Comparison of ENCODE assay signal across 2 cellular contexts in the genomic region with DNA sequence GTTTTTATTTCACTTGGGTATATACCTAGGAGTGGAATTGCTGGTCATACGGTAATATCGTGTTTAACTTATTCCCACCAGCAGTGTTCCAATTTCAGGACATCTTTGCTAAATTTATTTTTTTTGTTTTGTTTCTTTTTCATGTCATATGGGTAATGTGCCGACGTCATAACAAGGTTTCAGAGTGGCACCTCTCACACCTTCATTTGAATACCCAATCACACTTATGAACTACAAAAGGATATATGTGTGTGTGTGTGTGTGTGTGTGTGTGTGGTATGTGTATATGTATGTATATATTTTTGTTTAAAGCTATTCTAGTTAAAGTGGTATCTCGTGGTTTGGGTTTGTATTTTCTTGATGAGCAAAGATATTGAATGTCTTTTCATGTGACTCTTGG.
TF ChIP-seq lines count a peak whose summit lies in the region.

No MANE protein-coding gene starts in this region.

TF ChIP-seq in GM23338, 12 proteins besides CTCF, POLR2A, EP300 and RAD21 (continues in another document):
- TF ChIP-seq, protein P1, sequence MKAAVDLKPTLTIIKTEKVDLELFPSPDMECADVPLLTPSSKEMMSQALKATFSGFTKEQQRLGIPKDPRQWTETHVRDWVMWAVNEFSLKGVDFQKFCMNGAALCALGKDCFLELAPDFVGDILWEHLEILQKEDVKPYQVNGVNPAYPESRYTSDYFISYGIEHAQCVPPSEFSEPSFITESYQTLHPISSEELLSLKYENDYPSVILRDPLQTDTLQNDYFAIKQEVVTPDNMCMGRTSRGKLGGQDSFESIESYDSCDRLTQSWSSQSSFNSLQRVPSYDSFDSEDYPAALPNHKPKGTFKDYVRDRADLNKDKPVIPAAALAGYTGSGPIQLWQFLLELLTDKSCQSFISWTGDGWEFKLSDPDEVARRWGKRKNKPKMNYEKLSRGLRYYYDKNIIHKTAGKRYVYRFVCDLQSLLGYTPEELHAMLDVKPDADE (IDR thresholded peaks at IDR 0.05): no peak
- TF ChIP-seq ZNF331 (CRISPR knock-in tag; IDR thresholded peaks at IDR 0.05; ENCODE audit: low read depth): no peak
- no peak for TF ChIP-seq CREB1 (CRISPR knock-in tag; IDR thresholded peaks at IDR 0.05; ENCODE audit: low read depth)
- TF ChIP-seq JUNB (IDR thresholded peaks at IDR 0.05; ENCODE audit: unreplicated experiment): no peak
- no peak for TF ChIP-seq STAT1 (IDR thresholded peaks at IDR 0.05; ENCODE audit: unreplicated experiment)
- no peak for TF ChIP-seq EZH2phosphoT487 (IDR thresholded peaks at IDR 0.05; ENCODE audit: unreplicated experiment)
- TF ChIP-seq, protein P2, sequence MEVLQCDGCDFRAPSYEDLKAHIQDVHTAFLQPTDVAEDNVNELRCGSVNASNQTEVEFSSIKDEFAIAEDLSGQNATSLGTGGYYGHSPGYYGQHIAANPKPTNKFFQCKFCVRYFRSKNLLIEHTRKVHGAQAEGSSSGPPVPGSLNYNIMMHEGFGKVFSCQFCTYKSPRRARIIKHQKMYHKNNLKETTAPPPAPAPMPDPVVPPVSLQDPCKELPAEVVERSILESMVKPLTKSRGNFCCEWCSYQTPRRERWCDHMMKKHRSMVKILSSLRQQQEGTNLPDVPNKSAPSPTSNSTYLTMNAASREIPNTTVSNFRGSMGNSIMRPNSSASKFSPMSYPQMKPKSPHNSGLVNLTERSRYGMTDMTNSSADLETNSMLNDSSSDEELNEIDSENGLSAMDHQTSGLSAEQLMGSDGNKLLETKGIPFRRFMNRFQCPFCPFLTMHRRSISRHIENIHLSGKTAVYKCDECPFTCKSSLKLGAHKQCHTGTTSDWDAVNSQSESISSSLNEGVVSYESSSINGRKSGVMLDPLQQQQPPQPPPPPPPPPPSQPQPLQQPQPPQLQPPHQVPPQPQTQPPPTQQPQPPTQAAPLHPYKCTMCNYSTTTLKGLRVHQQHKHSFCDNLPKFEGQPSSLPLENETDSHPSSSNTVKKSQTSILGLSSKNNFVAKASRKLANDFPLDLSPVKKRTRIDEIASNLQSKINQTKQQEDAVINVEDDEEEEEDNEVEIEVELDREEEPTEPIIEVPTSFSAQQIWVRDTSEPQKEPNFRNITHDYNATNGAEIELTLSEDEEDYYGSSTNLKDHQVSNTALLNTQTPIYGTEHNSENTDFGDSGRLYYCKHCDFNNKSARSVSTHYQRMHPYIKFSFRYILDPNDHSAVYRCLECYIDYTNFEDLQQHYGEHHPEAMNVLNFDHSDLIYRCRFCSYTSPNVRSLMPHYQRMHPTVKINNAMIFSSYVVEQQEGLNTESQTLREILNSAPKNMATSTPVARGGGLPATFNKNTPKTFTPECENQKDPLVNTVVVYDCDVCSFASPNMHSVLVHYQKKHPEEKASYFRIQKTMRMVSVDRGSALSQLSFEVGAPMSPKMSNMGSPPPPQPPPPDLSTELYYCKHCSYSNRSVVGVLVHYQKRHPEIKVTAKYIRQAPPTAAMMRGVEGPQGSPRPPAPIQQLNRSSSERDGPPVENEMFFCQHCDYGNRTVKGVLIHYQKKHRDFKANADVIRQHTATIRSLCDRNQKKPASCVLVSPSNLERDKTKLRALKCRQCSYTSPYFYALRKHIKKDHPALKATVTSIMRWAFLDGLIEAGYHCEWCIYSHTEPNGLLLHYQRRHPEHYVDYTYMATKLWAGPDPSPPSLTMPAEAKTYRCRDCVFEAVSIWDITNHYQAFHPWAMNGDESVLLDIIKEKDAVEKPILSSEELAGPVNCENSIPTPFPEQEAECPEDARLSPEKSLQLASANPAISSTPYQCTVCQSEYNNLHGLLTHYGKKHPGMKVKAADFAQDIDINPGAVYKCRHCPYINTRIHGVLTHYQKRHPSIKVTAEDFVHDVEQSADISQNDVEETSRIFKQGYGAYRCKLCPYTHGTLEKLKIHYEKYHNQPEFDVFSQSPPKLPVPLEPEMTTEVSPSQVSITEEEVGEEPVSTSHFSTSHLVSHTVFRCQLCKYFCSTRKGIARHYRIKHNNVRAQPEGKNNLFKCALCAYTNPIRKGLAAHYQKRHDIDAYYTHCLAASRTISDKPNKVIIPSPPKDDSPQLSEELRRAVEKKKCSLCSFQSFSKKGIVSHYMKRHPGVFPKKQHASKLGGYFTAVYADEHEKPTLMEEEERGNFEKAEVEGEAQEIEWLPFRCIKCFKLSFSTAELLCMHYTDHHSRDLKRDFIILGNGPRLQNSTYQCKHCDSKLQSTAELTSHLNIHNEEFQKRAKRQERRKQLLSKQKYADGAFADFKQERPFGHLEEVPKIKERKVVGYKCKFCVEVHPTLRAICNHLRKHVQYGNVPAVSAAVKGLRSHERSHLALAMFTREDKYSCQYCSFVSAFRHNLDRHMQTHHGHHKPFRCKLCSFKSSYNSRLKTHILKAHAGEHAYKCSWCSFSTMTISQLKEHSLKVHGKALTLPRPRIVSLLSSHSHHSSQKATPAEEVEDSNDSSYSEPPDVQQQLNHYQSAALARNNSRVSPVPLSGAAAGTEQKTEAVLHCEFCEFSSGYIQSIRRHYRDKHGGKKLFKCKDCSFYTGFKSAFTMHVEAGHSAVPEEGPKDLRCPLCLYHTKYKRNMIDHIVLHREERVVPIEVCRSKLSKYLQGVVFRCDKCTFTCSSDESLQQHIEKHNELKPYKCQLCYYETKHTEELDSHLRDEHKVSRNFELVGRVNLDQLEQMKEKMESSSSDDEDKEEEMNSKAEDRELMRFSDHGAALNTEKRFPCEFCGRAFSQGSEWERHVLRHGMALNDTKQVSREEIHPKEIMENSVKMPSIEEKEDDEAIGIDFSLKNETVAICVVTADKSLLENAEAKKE (CRISPR knock-in tag; IDR thresholded peaks at IDR 0.05): no peak
- no peak for TF ChIP-seq EZH2 (IDR thresholded peaks at IDR 0.05; ENCODE audit: low read depth, unreplicated experiment)
- TF ChIP-seq ZNF114 (CRISPR knock-in tag; IDR thresholded peaks at IDR 0.05): no peak
- TF ChIP-seq, protein P3, sequence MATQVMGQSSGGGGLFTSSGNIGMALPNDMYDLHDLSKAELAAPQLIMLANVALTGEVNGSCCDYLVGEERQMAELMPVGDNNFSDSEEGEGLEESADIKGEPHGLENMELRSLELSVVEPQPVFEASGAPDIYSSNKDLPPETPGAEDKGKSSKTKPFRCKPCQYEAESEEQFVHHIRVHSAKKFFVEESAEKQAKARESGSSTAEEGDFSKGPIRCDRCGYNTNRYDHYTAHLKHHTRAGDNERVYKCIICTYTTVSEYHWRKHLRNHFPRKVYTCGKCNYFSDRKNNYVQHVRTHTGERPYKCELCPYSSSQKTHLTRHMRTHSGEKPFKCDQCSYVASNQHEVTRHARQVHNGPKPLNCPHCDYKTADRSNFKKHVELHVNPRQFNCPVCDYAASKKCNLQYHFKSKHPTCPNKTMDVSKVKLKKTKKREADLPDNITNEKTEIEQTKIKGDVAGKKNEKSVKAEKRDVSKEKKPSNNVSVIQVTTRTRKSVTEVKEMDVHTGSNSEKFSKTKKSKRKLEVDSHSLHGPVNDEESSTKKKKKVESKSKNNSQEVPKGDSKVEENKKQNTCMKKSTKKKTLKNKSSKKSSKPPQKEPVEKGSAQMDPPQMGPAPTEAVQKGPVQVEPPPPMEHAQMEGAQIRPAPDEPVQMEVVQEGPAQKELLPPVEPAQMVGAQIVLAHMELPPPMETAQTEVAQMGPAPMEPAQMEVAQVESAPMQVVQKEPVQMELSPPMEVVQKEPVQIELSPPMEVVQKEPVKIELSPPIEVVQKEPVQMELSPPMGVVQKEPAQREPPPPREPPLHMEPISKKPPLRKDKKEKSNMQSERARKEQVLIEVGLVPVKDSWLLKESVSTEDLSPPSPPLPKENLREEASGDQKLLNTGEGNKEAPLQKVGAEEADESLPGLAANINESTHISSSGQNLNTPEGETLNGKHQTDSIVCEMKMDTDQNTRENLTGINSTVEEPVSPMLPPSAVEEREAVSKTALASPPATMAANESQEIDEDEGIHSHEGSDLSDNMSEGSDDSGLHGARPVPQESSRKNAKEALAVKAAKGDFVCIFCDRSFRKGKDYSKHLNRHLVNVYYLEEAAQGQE (IDR thresholded peaks at IDR 0.05; ENCODE audit: unreplicated experiment): no peak

TF ChIP-seq in GM12878, 131 proteins besides CTCF, POLR2A, EP300 and RAD21 (continues in another document):
- peak; percentile 79 for TF ChIP-seq ATF7 (IDR thresholded peaks at IDR 0.05; ENCODE audit: low read depth)
- TF ChIP-seq POLR2AphosphoS2 (IDR thresholded peaks at IDR 0.05; ENCODE audit: low read depth, low read length): no peak
- no peak for TF ChIP-seq KAT2A (conservative IDR thresholded peaks at IDR 0.05; ENCODE audit: control insufficient read depth, low read depth, low read length)
- TF ChIP-seq YBX1 (IDR thresholded peaks at IDR 0.05): no peak
- no peak for TF ChIP-seq ZNF207 (IDR thresholded peaks at IDR 0.05; ENCODE audit: borderline replicate concordance)
- TF ChIP-seq HDGF (IDR thresholded peaks at IDR 0.05): no peak
- TF ChIP-seq, protein P4, sequence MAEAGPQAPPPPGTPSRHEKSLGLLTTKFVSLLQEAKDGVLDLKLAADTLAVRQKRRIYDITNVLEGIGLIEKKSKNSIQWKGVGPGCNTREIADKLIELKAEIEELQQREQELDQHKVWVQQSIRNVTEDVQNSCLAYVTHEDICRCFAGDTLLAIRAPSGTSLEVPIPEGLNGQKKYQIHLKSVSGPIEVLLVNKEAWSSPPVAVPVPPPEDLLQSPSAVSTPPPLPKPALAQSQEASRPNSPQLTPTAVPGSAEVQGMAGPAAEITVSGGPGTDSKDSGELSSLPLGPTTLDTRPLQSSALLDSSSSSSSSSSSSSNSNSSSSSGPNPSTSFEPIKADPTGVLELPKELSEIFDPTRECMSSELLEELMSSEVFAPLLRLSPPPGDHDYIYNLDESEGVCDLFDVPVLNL (IDR thresholded peaks at IDR 0.05; ENCODE audit: low read depth, low read length): no peak
- no peak for TF ChIP-seq BACH1 (IDR thresholded peaks at IDR 0.05; ENCODE audit: borderline replicate concordance)
- TF ChIP-seq, protein P5, sequence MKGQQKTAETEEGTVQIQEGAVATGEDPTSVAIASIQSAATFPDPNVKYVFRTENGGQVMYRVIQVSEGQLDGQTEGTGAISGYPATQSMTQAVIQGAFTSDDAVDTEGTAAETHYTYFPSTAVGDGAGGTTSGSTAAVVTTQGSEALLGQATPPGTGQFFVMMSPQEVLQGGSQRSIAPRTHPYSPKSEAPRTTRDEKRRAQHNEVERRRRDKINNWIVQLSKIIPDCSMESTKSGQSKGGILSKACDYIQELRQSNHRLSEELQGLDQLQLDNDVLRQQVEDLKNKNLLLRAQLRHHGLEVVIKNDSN (IDR thresholded peaks at IDR 0.05; ENCODE audit: borderline replicate concordance, extremely low read length, insufficient read depth, low read depth, low read length): no peak
- no peak for TF ChIP-seq HDAC2 (IDR thresholded peaks at IDR 0.05)
- TF ChIP-seq NRF1 (conservative IDR thresholded peaks at IDR 0.05; ENCODE audit: low read depth, low read length): no peak
- no peak for TF ChIP-seq TARDBP (IDR thresholded peaks at IDR 0.05; ENCODE audit: borderline replicate concordance)
- TF ChIP-seq KDM1A (IDR thresholded peaks at IDR 0.05; ENCODE audit: borderline replicate concordance): no peak
- no peak for TF ChIP-seq CBX3 (IDR thresholded peaks at IDR 0.05; ENCODE audit: borderline replicate concordance, low read depth)
- TF ChIP-seq, protein P6, sequence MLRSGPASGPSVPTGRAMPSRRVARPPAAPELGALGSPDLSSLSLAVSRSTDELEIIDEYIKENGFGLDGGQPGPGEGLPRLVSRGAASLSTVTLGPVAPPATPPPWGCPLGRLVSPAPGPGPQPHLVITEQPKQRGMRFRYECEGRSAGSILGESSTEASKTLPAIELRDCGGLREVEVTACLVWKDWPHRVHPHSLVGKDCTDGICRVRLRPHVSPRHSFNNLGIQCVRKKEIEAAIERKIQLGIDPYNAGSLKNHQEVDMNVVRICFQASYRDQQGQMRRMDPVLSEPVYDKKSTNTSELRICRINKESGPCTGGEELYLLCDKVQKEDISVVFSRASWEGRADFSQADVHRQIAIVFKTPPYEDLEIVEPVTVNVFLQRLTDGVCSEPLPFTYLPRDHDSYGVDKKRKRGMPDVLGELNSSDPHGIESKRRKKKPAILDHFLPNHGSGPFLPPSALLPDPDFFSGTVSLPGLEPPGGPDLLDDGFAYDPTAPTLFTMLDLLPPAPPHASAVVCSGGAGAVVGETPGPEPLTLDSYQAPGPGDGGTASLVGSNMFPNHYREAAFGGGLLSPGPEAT (IDR thresholded peaks at IDR 0.05; ENCODE audit: low read depth): no peak
- TF ChIP-seq RCOR1 (conservative IDR thresholded peaks at IDR 0.05; ENCODE audit: low read depth, low read length): no peak
- TF ChIP-seq, protein P7, sequence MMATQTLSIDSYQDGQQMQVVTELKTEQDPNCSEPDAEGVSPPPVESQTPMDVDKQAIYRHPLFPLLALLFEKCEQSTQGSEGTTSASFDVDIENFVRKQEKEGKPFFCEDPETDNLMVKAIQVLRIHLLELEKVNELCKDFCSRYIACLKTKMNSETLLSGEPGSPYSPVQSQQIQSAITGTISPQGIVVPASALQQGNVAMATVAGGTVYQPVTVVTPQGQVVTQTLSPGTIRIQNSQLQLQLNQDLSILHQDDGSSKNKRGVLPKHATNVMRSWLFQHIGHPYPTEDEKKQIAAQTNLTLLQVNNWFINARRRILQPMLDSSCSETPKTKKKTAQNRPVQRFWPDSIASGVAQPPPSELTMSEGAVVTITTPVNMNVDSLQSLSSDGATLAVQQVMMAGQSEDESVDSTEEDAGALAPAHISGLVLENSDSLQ (IDR thresholded peaks at IDR 0.05): peak; percentile 76
- TF ChIP-seq CREB1 (IDR thresholded peaks at IDR 0.05; ENCODE audit: low read depth): peak; percentile 60
- TF ChIP-seq RUNX3 (IDR thresholded peaks at IDR 0.05; ENCODE audit: low read length): no peak
- TF ChIP-seq YY1 (IDR thresholded peaks at IDR 0.05; ENCODE audit: low read depth, low read length): no peak
- TF ChIP-seq TBL1XR1 (IDR thresholded peaks at IDR 0.05; ENCODE audit: low read depth, low read length): no peak
- no peak for TF ChIP-seq JUND (IDR thresholded peaks at IDR 0.05; ENCODE audit: low read depth, low read length)
- no peak for TF ChIP-seq RAD51 (IDR thresholded peaks at IDR 0.05)
- TF ChIP-seq, protein P8, sequence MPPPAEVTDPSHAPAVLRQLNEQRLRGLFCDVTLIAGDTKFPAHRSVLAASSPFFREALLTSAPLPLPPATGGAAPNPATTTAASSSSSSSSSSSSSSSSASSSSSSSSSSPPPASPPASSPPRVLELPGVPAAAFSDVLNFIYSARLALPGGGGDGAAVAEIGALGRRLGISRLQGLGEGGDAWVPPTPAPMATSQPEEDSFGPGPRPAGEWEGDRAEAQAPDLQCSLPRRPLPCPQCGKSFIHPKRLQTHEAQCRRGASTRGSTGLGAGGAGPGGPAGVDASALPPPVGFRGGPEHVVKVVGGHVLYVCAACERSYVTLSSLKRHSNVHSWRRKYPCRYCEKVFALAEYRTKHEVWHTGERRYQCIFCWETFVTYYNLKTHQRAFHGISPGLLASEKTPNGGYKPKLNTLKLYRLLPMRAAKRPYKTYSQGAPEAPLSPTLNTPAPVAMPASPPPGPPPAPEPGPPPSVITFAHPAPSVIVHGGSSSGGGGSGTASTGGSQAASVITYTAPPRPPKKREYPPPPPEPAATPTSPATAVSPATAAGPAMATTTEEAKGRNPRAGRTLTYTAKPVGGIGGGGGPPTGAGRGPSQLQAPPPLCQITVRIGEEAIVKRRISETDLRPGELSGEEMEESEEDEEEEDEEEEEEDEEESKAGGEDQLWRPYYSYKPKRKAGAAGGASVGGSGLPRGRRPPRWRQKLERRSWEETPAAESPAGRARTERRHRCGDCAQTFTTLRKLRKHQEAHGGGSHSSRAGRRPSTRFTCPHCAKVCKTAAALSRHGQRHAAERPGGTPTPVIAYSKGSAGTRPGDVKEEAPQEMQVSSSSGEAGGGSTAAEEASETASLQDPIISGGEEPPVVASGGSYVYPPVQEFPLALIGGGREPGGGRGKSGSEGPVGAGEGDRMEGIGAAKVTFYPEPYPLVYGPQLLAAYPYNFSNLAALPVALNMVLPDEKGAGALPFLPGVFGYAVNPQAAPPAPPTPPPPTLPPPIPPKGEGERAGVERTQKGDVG (CRISPR knock-in tag; IDR thresholded peaks at IDR 0.05): no peak
- no peak for TF ChIP-seq SMC3 (IDR thresholded peaks at IDR 0.05; ENCODE audit: borderline replicate concordance, low read length)
